In genomic region chr20:35660122-35660937, GRCh38 we compare ENCODE assay signal across 11 cellular contexts. TPM values are rescaled to one million over a fixed set of nuclear protein-coding genes. Genes with fewer than 3 reads are reported as not detected.
DNase-seq lines count a peak whose midpoint lies in the region; ATAC-seq and TF ChIP-seq lines count a peak whose summit lies in the region.
"Had no signal": no experiment of that assay in that cellular context is flagged by ENCODE, and none has a peak within 500 bp of the region (broad histone marks: within the 10 kb centered on the region; RNA-seq: fewer than 3 reads in every experiment).

No MANE protein-coding gene starts in this region.

- peak overlapping the region; percentile 87 for H3K4me3 Mint-ChIP-seq in CD8-positive, alpha-beta T cell
- peak overlapping the region in 4 of 5 experiments; percentile 66 to 99 (median 94) for H3K4me3 Mint-ChIP-seq in brain

- peaks cover 75% of the 10 kb centered on the region for H3K4me1 Mint-ChIP-seq in CD8-positive, alpha-beta T cell (ENCODE audit: low read depth)
- peaks cover 80% of the 10 kb centered on the region for H3K4me1 Mint-ChIP-seq in brain

- peaks cover 85% of the 10 kb centered on the region for H4K20me1 ChIP-seq in OCI-LY3 (ENCODE audit: insufficient read depth, low read length)

- CTCF ChIA-PET in CD8-positive, alpha-beta T cell (lab: Charles Lee), result interaction anchor here (0.9 to 2.8 kb wide), 2 partner anchors 42 to 62 kb away, joined by 3 to 17 read pairs; no protein-coding TSS in a partner anchor

- no peaks in the 10 kb centered on the region for H3K27me3 Mint-ChIP-seq in CD8-positive, alpha-beta T cell (ENCODE audit: low read depth)
- H3K27me3 Mint-ChIP-seq in brain, result peaks cover 10% of the 10 kb centered on the region

- peaks cover 99% of the 10 kb centered on the region for H3K79me2 ChIP-seq in OCI-LY3 (ENCODE audit: low read length)

- ATAC-seq in CD8-positive, alpha-beta T cell, result no peak
- ATAC-seq in HG02642 (IDR thresholded peaks at IDR 0.05; ENCODE audit: poor library complexity, unreplicated experiment), result no peak

- no peak for DNase-seq in CD8-positive, alpha-beta T cell
- no peak for DNase-seq in NK-92 treated with Interleukin-12 subunit alpha and Interleukin-12 subunit beta, amount 100 ng/mL, for 24 hours (lab: John Stamatoyannopoulos, UW)
- no peak for DNase-seq in epidermal melanocyte (ENCODE audit: insufficient read length, low spot score)
- DNase-seq in MV-4-11 (lab: John Stamatoyannopoulos, UW), result no peak
- DNase-seq: DMS153, NCI-H2081, ovary had no signal

- H3K36me3 Mint-ChIP-seq in CD8-positive, alpha-beta T cell, result peaks cover 23% of the 10 kb centered on the region
- H3K36me3 Mint-ChIP-seq in brain, result peaks cover 27% of the 10 kb centered on the region

- peak overlapping the region; percentile 3 for H3K4me3 ChIP-seq in CD8-positive, alpha-beta T cell (ENCODE audit: low read depth, low read length)
- H3K4me3 ChIP-seq in OCI-LY3 (ENCODE audit: low read length) (no peak overlapping the region), skeletal muscle satellite cell (ENCODE audit: low read length) (no peak overlapping the region)
- H3K4me3 ChIP-seq: ovary had no signal

- peak overlapping the region; percentile 98 for H3K27ac Mint-ChIP-seq in CD8-positive, alpha-beta T cell
- H3K27ac Mint-ChIP-seq in brain, result peak overlapping the region in 1 of 5 experiments; percentile 8

- no peaks in the 10 kb centered on the region for H3K9me3 Mint-ChIP-seq in CD8-positive, alpha-beta T cell
- peaks cover 0 to 3% (median 0%) of the 10 kb centered on the region in 5 experiments for H3K9me3 Mint-ChIP-seq in brain

- H3K27ac ChIP-seq in CD8-positive, alpha-beta T cell (ENCODE audit: low read depth, low read length), result no peak overlapping the region
- H3K27ac ChIP-seq in OCI-LY3 (ENCODE audit: low read length), result no peak overlapping the region
- H3K27ac ChIP-seq: ovary had no signal

- 0 out of 2 replicates have a peak overlapping the region, but pooled peaks have one; percentile 92 for H3K4me2 ChIP-seq in OCI-LY3 (ENCODE audit: low read length)
- peak overlapping the region; percentile 99 for H3K4me2 ChIP-seq in skeletal muscle satellite cell (ENCODE audit: low read length)

- H3K9ac ChIP-seq in OCI-LY3 (ENCODE audit: low read length), result no peak overlapping the region
- no peak overlapping the region for H3K9ac ChIP-seq in skeletal muscle satellite cell (ENCODE audit: low read depth, low read length)

- intact Hi-C loops in CD8-positive, alpha-beta T cell (cut with DNase I, micrococcal nuclease), result loop anchor here (1.0 to 10.0 kb wide), 4 partner anchors 8 to 804 kb away; partner anchors contain the start of gene CEP250 (in 1 of the 2)

- H3K27me3 ChIP-seq in CD8-positive, alpha-beta T cell (ENCODE audit: insufficient read depth, low read length), result no peaks in the 10 kb centered on the region
- H3K27me3 ChIP-seq in OCI-LY3 (ENCODE audit: low read depth, low read length) (no peaks in the 10 kb centered on the region), skeletal muscle satellite cell (ENCODE audit: control insufficient read depth, insufficient read depth, low read length) (no peaks in the 10 kb centered on the region)
- H3K27me3 ChIP-seq: ovary had no signal

- peaks cover 62% of the 10 kb centered on the region for H3K4me1 ChIP-seq in CD8-positive, alpha-beta T cell (ENCODE audit: insufficient read depth, low read length)
- H3K4me1 ChIP-seq in OCI-LY3 (ENCODE audit: low read length), result peaks cover 28% of the 10 kb centered on the region
- H3K4me1 ChIP-seq in skeletal muscle satellite cell (ENCODE audit: control insufficient read depth, insufficient read depth, low read length), result peaks cover 31% of the 10 kb centered on the region

- no peaks in the 10 kb centered on the region for H3K9me3 ChIP-seq in CD8-positive, alpha-beta T cell (ENCODE audit: low read length)
- H3K9me3 ChIP-seq in OCI-LY3 (ENCODE audit: insufficient read depth, low read length) (no peaks in the 10 kb centered on the region), skeletal muscle satellite cell (replicated peaks; ENCODE audit: low read length) (no peaks in the 10 kb centered on the region)
- H3K9me3 ChIP-seq: ovary had no signal

- no peak for TF ChIP-seq CTCF in CD8-positive, alpha-beta T cell (IDR thresholded peaks at IDR 0.05)
- TF ChIP-seq CTCF in OCI-LY3 (IDR thresholded peaks at IDR 0.05; ENCODE audit: low read depth, low read length), result no peak
- no peak for TF ChIP-seq CTCF in brain (conservative IDR thresholded peaks at IDR 0.05)

- H2AFZ ChIP-seq in OCI-LY3 (ENCODE audit: low read depth, low read length), result no peak overlapping the region

- H3K36me3 ChIP-seq in CD8-positive, alpha-beta T cell (ENCODE audit: insufficient read depth, low read length), result no peaks in the 10 kb centered on the region
- H3K36me3 ChIP-seq in OCI-LY3 (replicated peaks; ENCODE audit: low read depth, low read length) (peaks cover 10% of the 10 kb centered on the region), skeletal muscle satellite cell (ENCODE audit: insufficient read depth, low read length) (peaks cover 1% of the 10 kb centered on the region)
- H3K36me3 ChIP-seq: ovary had no signal

- POLR2A ChIA-PET in CD8-positive, alpha-beta T cell (lab: Charles Lee), result interaction anchor here (0.9 to 1.6 kb wide), 8 partner anchors 9 to 111 kb away, joined by 3 to 5 read pairs (median 3); partner anchors contain the start of genes PHF20, RBM39 and SPAG4

RNA-seq across cellular contexts. Expression of gene CPNE1, which starts 4.4 kb away (rescaled TPM):
- total RNA-seq in CD8-positive, alpha-beta T cell, result 100 to 1,000 TPM; 124 to 129 TPM
- polyA plus RNA-seq in brain (ENCODE audit: insufficient read depth, low read depth, low replicate concordance), result 337 TPM
- 104 and 109 TPM in 2 replicates for total RNA-seq in skeletal muscle satellite cell (2012; rRNA removed)

RNA-seq across cellular contexts. Expression of gene RBM12, which starts 4.4 kb away (rescaled TPM):
- 100 to 1,000 TPM in 1 of 2 experiments, 10 to 100 TPM in 1; 97.4 to 102 TPM for total RNA-seq in CD8-positive, alpha-beta T cell
- 40.6 TPM for polyA plus RNA-seq in brain (ENCODE audit: insufficient read depth, low read depth, low replicate concordance)
- total RNA-seq in skeletal muscle satellite cell (2012; rRNA removed), result 43.9 and 49.4 TPM in 2 replicates

RNA-seq across cellular contexts. Expression of gene NFS1, which starts 38.8 kb away (rescaled TPM):
- total RNA-seq in CD8-positive, alpha-beta T cell, result 10 to 100 TPM; 10.7 to 13.1 TPM
- polyA plus RNA-seq in brain (ENCODE audit: insufficient read depth, low read depth, low replicate concordance), result 44.4 TPM
- 20.5 and 32.2 TPM in 2 replicates for total RNA-seq in skeletal muscle satellite cell (2012; rRNA removed)

RNA-seq across cellular contexts. Expression of gene ROMO1, which starts 38.9 kb away (rescaled TPM):
- 10 to 100 TPM; 39.2 to 43.8 TPM for total RNA-seq in CD8-positive, alpha-beta T cell
- polyA plus RNA-seq in brain (ENCODE audit: insufficient read depth, low read depth, low replicate concordance), result 249 TPM
- 171 and 228 TPM in 2 replicates for total RNA-seq in skeletal muscle satellite cell (2012; rRNA removed)

RNA-seq across cellular contexts. Expression of gene SPAG4, which starts 44.7 kb away (rescaled TPM):
- total RNA-seq in CD8-positive, alpha-beta T cell, result 10 to 100 TPM; 18.9 to 19.7 TPM
- polyA plus RNA-seq in brain (ENCODE audit: insufficient read depth, low read depth, low replicate concordance), result 6.0 TPM
- total RNA-seq in skeletal muscle satellite cell (2012; rRNA removed), result 12.0 and 13.4 TPM in 2 replicates
